Comparison of ENCODE assay signal across 14 cellular contexts in the genomic region with DNA sequence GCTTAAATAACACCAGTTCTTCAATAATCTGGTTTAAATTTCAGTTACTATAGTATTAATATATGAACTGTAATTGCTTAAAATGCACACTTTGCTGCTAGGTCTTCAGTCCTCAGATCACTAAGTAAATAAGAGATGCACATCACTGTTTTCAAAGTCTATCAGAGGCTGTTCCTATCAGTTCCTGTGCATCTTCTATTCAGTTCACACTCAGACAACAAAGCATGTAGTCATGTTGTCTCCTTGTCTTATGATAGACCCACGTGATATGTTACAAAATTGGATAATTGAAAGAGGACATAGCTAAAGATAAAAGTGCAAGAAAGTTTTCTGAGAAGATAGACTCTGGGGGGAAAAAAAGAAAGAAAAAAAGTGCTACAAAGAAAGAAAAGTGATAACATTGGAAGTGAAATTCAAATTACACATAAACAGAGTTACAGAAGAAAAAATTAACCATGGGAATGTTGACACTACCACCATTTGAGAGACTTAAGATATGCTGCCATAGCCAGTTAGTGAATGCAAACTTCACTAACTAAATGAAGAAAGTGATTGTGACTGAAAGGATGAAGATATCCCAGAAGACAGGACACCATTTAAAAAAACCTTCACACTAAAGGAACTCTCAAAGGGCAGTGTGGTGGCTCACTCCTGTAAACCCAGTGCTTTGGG. TPM values are rescaled to one million over a fixed set of nuclear protein-coding genes. Genes with fewer than 3 reads are reported as not detected.
A peak's percentile ranks its signal among the peaks of the same experiment; 100 is the strongest.
DNase-seq lines count a peak whose midpoint lies in the region; ATAC-seq, FAIRE-seq and TF ChIP-seq lines count a peak whose summit lies in the region.
"Had no signal": no experiment of that assay in that cellular context is flagged by ENCODE, and none has a peak within 500 bp of the region (broad histone marks: within the 10 kb centered on the region; RNA-seq: fewer than 3 reads in every experiment).

No MANE protein-coding gene starts in this region.

- H2AFZ ChIP-seq in astrocyte (ENCODE audit: low read depth, low read length) = no peak overlapping the region

- no peak for DNase-seq in activated naive CD8-positive, alpha-beta T cell treated with anti-CD3 and anti-CD28 coated beads for 36 hours
- DNase-seq in activated naive CD8-positive, alpha-beta T cell treated with anti-CD3 and anti-CD28 coated beads, Interleukin-2, amount 50 U/mL, for 24 hours = no peak
- DNase-seq in GM12892 (ENCODE audit: insufficient read length) (no peak), astrocyte (ENCODE audit: low read depth) (no peak), pons (ENCODE audit: low spot score) (peak; percentile 6), NCI-H2029 treated with DMSO at 0.1 percent for 48 hours (lab: John Stamatoyannopoulos, UW) (no peak), BE2C (no peak)
- DNase-seq in activated naive CD4-positive, alpha-beta T cell treated with anti-CD3 and anti-CD28 coated beads, Interleukin-2, amount 50 U/mL, for 72 hours (ENCODE audit: low spot score in 2 of 2) = no peak
- DNase-seq: Caco-2; CD8-positive, alpha-beta T cell; DMS53; GOT3; H9 had no signal

- no peaks in the 10 kb centered on the region for H3K36me3 Mint-ChIP-seq in activated naive CD8-positive, alpha-beta T cell treated with anti-CD3 and anti-CD28 coated beads for 36 hours
- H3K36me3 Mint-ChIP-seq in activated naive CD8-positive, alpha-beta T cell treated with anti-CD3 and anti-CD28 coated beads, Interleukin-2, amount 50 U/mL, for 24 hours (ENCODE audit: low read depth) = no peaks in the 10 kb centered on the region
- peaks cover 4% of the 10 kb centered on the region for H3K36me3 Mint-ChIP-seq in astrocyte (ENCODE audit: low read depth, unreplicated experiment)
- peaks cover 13% of the 10 kb centered on the region in 2 donors for H3K36me3 Mint-ChIP-seq in activated naive CD4-positive, alpha-beta T cell treated with anti-CD3 and anti-CD28 coated beads, Interleukin-2, amount 50 U/mL, for 72 hours

- no peaks in the 10 kb centered on the region for H4K20me1 ChIP-seq in astrocyte (ENCODE audit: insufficient read depth, low read length)

- H3K4me2 ChIP-seq in astrocyte (ENCODE audit: low read length) = no peak overlapping the region

- H3K9ac ChIP-seq in astrocyte (ENCODE audit: low read length) = no peak overlapping the region

- no peak overlapping the region for H3K4me3 ChIP-seq in astrocyte (ENCODE audit: insufficient read depth, low read depth, low read length)
- H3K4me3 ChIP-seq in BE2C (ENCODE audit: low read depth, low read length) = no peak overlapping the region

- H3K9me3 Mint-ChIP-seq in activated naive CD8-positive, alpha-beta T cell treated with anti-CD3 and anti-CD28 coated beads for 36 hours = peaks cover 14% of the 10 kb centered on the region
- H3K9me3 Mint-ChIP-seq in activated naive CD8-positive, alpha-beta T cell treated with anti-CD3 and anti-CD28 coated beads, Interleukin-2, amount 50 U/mL, for 24 hours = peaks cover 17% of the 10 kb centered on the region
- H3K9me3 Mint-ChIP-seq in astrocyte (ENCODE audit: unreplicated experiment) = peaks cover 5% of the 10 kb centered on the region
- H3K9me3 Mint-ChIP-seq in activated naive CD4-positive, alpha-beta T cell treated with anti-CD3 and anti-CD28 coated beads, Interleukin-2, amount 50 U/mL, for 72 hours = peaks cover 12 to 16% of the 10 kb centered on the region in 2 donors

- no peak for ATAC-seq in activated naive CD8-positive, alpha-beta T cell treated with anti-CD3 and anti-CD28 coated beads, Interleukin-2, amount 50 U/mL, for 24 hours
- no peak for ATAC-seq in activated naive CD4-positive, alpha-beta T cell treated with anti-CD3 and anti-CD28 coated beads, Interleukin-2, amount 50 U/mL, for 72 hours
- ATAC-seq: CD8-positive, alpha-beta T cell had no signal

- no peak overlapping the region for H3K4me3 Mint-ChIP-seq in activated naive CD8-positive, alpha-beta T cell treated with anti-CD3 and anti-CD28 coated beads for 36 hours
- no peak overlapping the region for H3K4me3 Mint-ChIP-seq in activated naive CD8-positive, alpha-beta T cell treated with anti-CD3 and anti-CD28 coated beads, Interleukin-2, amount 50 U/mL, for 24 hours
- no peak overlapping the region for H3K4me3 Mint-ChIP-seq in astrocyte (ENCODE audit: unreplicated experiment)
- H3K4me3 Mint-ChIP-seq: CD8-positive, alpha-beta T cell; H9 had no signal

- peaks cover 6% of the 10 kb centered on the region for H3K27me3 Mint-ChIP-seq in activated naive CD8-positive, alpha-beta T cell treated with anti-CD3 and anti-CD28 coated beads for 36 hours
- peaks cover 17% of the 10 kb centered on the region for H3K27me3 Mint-ChIP-seq in activated naive CD8-positive, alpha-beta T cell treated with anti-CD3 and anti-CD28 coated beads, Interleukin-2, amount 50 U/mL, for 24 hours
- H3K27me3 Mint-ChIP-seq in astrocyte (ENCODE audit: low read depth, unreplicated experiment) = no peaks in the 10 kb centered on the region

- TF ChIP-seq CTCF in astrocyte (IDR thresholded peaks at IDR 0.05; ENCODE audit: insufficient read depth, low read depth, low read length) (no peak), BE2C (IDR thresholded peaks at IDR 0.05; ENCODE audit: low read depth, low read length) (no peak)

- peak overlapping the region; percentile 2 for H3K27ac Mint-ChIP-seq in activated naive CD8-positive, alpha-beta T cell treated with anti-CD3 and anti-CD28 coated beads for 36 hours
- no peak overlapping the region for H3K27ac Mint-ChIP-seq in activated naive CD8-positive, alpha-beta T cell treated with anti-CD3 and anti-CD28 coated beads, Interleukin-2, amount 50 U/mL, for 24 hours
- H3K27ac Mint-ChIP-seq in astrocyte (ENCODE audit: unreplicated experiment) = no peak overlapping the region
- no peak overlapping the region for H3K27ac Mint-ChIP-seq in activated naive CD4-positive, alpha-beta T cell treated with anti-CD3 and anti-CD28 coated beads, Interleukin-2, amount 50 U/mL, for 72 hours
- H3K27ac Mint-ChIP-seq: CD8-positive, alpha-beta T cell; H9 had no signal

- no peak overlapping the region for H3K27ac ChIP-seq in astrocyte (ENCODE audit: low read depth, low read length)

- H3K79me2 ChIP-seq in astrocyte (ENCODE audit: insufficient read depth, low read length) = no peaks in the 10 kb centered on the region

- peaks cover 13% of the 10 kb centered on the region for H3K4me1 Mint-ChIP-seq in activated naive CD8-positive, alpha-beta T cell treated with anti-CD3 and anti-CD28 coated beads for 36 hours
- H3K4me1 Mint-ChIP-seq in activated naive CD8-positive, alpha-beta T cell treated with anti-CD3 and anti-CD28 coated beads, Interleukin-2, amount 50 U/mL, for 24 hours = peaks cover 12% of the 10 kb centered on the region
- peaks cover 5% of the 10 kb centered on the region for H3K4me1 Mint-ChIP-seq in astrocyte (ENCODE audit: low read depth, unreplicated experiment)

- H3K4me1 ChIP-seq in astrocyte (ENCODE audit: insufficient read depth, low read length) = no peaks in the 10 kb centered on the region
- H3K4me1 ChIP-seq in BE2C = no peaks in the 10 kb centered on the region

- H3K36me3 ChIP-seq in astrocyte (ENCODE audit: insufficient read depth, low read length) (no peaks in the 10 kb centered on the region), BE2C (no peaks in the 10 kb centered on the region)

- peaks cover 6% of the 10 kb centered on the region for H3K9me3 ChIP-seq in astrocyte (ENCODE audit: insufficient read depth, low read depth, low read length)
- no peaks in the 10 kb centered on the region for H3K9me3 ChIP-seq in BE2C

- TF ChIP-seq POLR2A in GM12892 (IDR thresholded peaks at IDR 0.05; ENCODE audit: low read depth, low read length) = no peak

- FAIRE-seq in GM12892 (lab: Jason Lieb, UNC) = peak; percentile 24
- peak; percentile 9 for FAIRE-seq in astrocyte (lab: Jason Lieb, UNC)
- FAIRE-seq: HTR-8/SVneo had no signal

- H3K27me3 ChIP-seq in astrocyte (ENCODE audit: insufficient read depth, low read length) (no peaks in the 10 kb centered on the region), BE2C (no peaks in the 10 kb centered on the region)

RNA-seq across cellular contexts. Expression of a gene that starts 33.9 kb away (rescaled TPM):
- 10 to 100 TPM; 48.5 to 48.8 TPM for total RNA-seq in activated naive CD8-positive, alpha-beta T cell treated with anti-CD3 and anti-CD28 coated beads for 36 hours
- polyA plus RNA-seq in GM12892 (2012; ENCODE audit: missing spikeins) = 45.8 TPM
- total RNA-seq in astrocyte = 40.9 and 43.5 TPM in 2 replicates
- polyA plus RNA-seq in BE2C (2012; ENCODE audit: insufficient read depth, insufficient read length, low read depth) = 46.0 TPM
- 10 to 100 TPM; 22.3 to 34.3 TPM for total RNA-seq in activated naive CD4-positive, alpha-beta T cell treated with anti-CD3 and anti-CD28 coated beads, Interleukin-2, amount 50 U/mL, for 72 hours
